Comparison of ENCODE assay signal across 1 cellular context in genomic region chr18:9681217-9681616, GRCh38.
TF ChIP-seq lines count a peak whose summit lies in the region.

No MANE protein-coding gene starts in this region.

TF ChIP-seq in K562, 482 proteins besides CTCF, POLR2A, EP300 and RAD21 (continued from another document and continues in another):
- TF ChIP-seq NEUROD1 (IDR thresholded peaks at IDR 0.05; ENCODE audit: borderline replicate concordance, low read depth, low read length, partially characterized antibody) (peak; percentile 13), CBX3 (IDR thresholded peaks at IDR 0.05; ENCODE audit: borderline replicate concordance in 1 of 2, low read length in 2 of 2) (no peak), MTA3 (IDR thresholded peaks at IDR 0.05; ENCODE audit: borderline replicate concordance) (no peak), HMG20B (CRISPR knock-in tag; IDR thresholded peaks at IDR 0.05) (no peak), ZNF77 (CRISPR knock-in tag; IDR thresholded peaks at IDR 0.05) (no peak), IFI16 (CRISPR knock-in tag; IDR thresholded peaks at IDR 0.05) (no peak), PYGO2 (tag; IDR thresholded peaks at IDR 0.05) (no peak), CGGBP1 (CRISPR knock-in tag; IDR thresholded peaks at IDR 0.05) (no peak), GATAD2A (IDR thresholded peaks at IDR 0.05) (peak; percentile 14; the same call in 1 of the 2 replicates), THRA (IDR thresholded peaks at IDR 0.05) (no peak), HMBOX1 (IDR thresholded peaks at IDR 0.05) (peak; percentile 95), HOMEZ (CRISPR knock-in tag; IDR thresholded peaks at IDR 0.05) (no peak), CHAMP1 (IDR thresholded peaks at IDR 0.05) (peak; percentile 54; the same call in 1 of the 2 replicates), HSF4 (CRISPR knock-in tag; IDR thresholded peaks at IDR 0.05; ENCODE audit: borderline replicate concordance) (no peak), JUN (IDR thresholded peaks at IDR 0.05; ENCODE audit: borderline replicate concordance, low read depth, low read length) (peak; percentile 73), JUN (CRISPR knock-in tag; IDR thresholded peaks at IDR 0.05; ENCODE audit: borderline replicate concordance) (no peak), PHB2 (IDR thresholded peaks at IDR 0.05; ENCODE audit: low read depth) (no peak), KHSRP (IDR thresholded peaks at IDR 0.05) (no peak), TEAD2 (tag; IDR thresholded peaks at IDR 0.05) (no peak), ZNF695 (CRISPR knock-in tag; IDR thresholded peaks at IDR 0.05) (no peak), ZNF639 (CRISPR knock-in tag; conservative IDR thresholded peaks at IDR 0.05 in 1 of 2, IDR thresholded peaks at IDR 0.05 in 1 of 2) (0 out of 4 replicates have a peak, but pooled peaks of 1 of the 2 experiments have one; percentile 53), SREBF2 (CRISPR knock-in tag; IDR thresholded peaks at IDR 0.05) (no peak), DMBX1 (CRISPR knock-in tag; IDR thresholded peaks at IDR 0.05; ENCODE audit: borderline replicate concordance) (no peak), UBTF (IDR thresholded peaks at IDR 0.05; ENCODE audit: borderline replicate concordance in 1 of 2, low read depth in 2 of 2, low read length in 2 of 2) (no peak), ZNF140 (CRISPR knock-in tag; IDR thresholded peaks at IDR 0.05) (no peak), C11orf30 (IDR thresholded peaks at IDR 0.05; ENCODE audit: low read depth) (peak; percentile 38), HEY1 (CRISPR knock-in tag; IDR thresholded peaks at IDR 0.05; ENCODE audit: borderline replicate concordance) (no peak), ZNF395 (CRISPR knock-in tag; IDR thresholded peaks at IDR 0.05) (peak; percentile 38; the same call in 1 of the 2 replicates), HDAC3 (IDR thresholded peaks at IDR 0.05; ENCODE audit: borderline replicate concordance, partially characterized antibody) (no peak), NR4A1 (CRISPR knock-in tag; IDR thresholded peaks at IDR 0.05) (no peak), NR4A1 (tag; IDR thresholded peaks at IDR 0.05) (no peak), ZSCAN32 (CRISPR knock-in tag; IDR thresholded peaks at IDR 0.05) (no peak), GTF2B (IDR thresholded peaks at IDR 0.05; ENCODE audit: extremely low read depth, insufficient read length) (no peak), POLR2AphosphoS5 (IDR thresholded peaks at IDR 0.05; ENCODE audit: control insufficient read depth, insufficient read depth, low read depth, low read length) (no peak), TEAD4 (IDR thresholded peaks at IDR 0.05; ENCODE audit: low read length) (no peak), TEAD4 (CRISPR knock-in tag; IDR thresholded peaks at IDR 0.05; ENCODE audit: borderline replicate concordance) (no peak), ARID3B (CRISPR knock-in tag; IDR thresholded peaks at IDR 0.05; ENCODE audit: borderline replicate concordance) (no peak), ARID4B (CRISPR knock-in tag; IDR thresholded peaks at IDR 0.05) (no peak), RCOR1 (IDR thresholded peaks at IDR 0.05; ENCODE audit: borderline replicate concordance in 1 of 2, low read depth in 2 of 2, low read length in 2 of 2) (peak in 1 of 2 experiments; percentile 37; a peak in 1 of 4 replicates), PRPF4 (IDR thresholded peaks at IDR 0.05; ENCODE audit: insufficient read depth, low read depth, low read length, poor library complexity, severe bottlenecking) (no peak), ZNF699 (CRISPR knock-in tag; IDR thresholded peaks at IDR 0.05; ENCODE audit: insufficient replicate concordance) (no peak)
